1 cellular context compared by ENCODE assay signal in the genomic region with DNA sequence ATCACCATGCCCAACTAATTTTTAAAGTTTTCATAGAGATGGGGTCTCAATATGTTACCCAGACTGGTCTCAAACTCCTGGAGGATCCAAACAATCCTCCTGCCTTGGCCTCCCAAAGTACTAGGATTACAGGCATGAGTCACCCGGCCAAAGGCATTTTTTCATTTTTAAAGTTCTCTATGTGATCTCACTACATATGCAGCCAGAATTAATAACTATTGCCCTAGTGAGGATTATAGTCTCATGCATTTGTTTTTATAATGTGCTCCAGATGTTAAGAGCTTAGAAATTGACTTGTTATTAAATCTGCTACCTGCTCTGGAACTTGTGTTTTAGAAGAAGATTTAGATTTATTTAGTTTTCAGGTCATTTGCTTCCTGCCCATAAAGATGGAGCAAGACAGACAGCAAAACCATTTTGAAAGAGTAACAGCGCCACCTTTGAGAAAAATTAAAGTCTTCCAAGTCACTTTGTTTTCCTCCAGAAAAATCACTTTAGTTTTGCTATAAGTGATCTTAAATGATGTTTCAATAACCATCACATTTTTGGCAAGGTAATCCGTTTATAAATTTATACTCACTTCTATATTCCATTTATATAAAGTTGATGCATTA.
TF ChIP-seq lines count a peak whose summit lies in the region.

No MANE protein-coding gene starts in this region.

TF ChIP-seq in SK-N-SH, 30 proteins besides CTCF, POLR2A, EP300 and RAD21 (continued from another document):
- TF ChIP-seq, protein P1, sequence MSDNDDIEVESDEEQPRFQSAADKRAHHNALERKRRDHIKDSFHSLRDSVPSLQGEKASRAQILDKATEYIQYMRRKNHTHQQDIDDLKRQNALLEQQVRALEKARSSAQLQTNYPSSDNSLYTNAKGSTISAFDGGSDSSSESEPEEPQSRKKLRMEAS (IDR thresholded peaks at IDR 0.05; ENCODE audit: low read depth), result no peak
- TF ChIP-seq, protein P2, sequence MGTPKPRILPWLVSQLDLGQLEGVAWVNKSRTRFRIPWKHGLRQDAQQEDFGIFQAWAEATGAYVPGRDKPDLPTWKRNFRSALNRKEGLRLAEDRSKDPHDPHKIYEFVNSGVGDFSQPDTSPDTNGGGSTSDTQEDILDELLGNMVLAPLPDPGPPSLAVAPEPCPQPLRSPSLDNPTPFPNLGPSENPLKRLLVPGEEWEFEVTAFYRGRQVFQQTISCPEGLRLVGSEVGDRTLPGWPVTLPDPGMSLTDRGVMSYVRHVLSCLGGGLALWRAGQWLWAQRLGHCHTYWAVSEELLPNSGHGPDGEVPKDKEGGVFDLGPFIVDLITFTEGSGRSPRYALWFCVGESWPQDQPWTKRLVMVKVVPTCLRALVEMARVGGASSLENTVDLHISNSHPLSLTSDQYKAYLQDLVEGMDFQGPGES (IDR thresholded peaks at IDR 0.05; ENCODE audit: low read depth, low read length), result no peak
- TF ChIP-seq JUND (IDR thresholded peaks at IDR 0.05) (peak; percentile 44; the same call in 1 of the 2 replicates), SIN3A (IDR thresholded peaks at IDR 0.05; ENCODE audit: borderline replicate concordance, low read depth, low read length) (no peak), NFIC (IDR thresholded peaks at IDR 0.05; ENCODE audit: borderline replicate concordance) (no peak), SMC3 (IDR thresholded peaks at IDR 0.05; ENCODE audit: low read depth, low read length) (peak; percentile 24; the same call in 1 of the 2 replicates), ELF1 (IDR thresholded peaks at IDR 0.05) (no peak), TAF1 (IDR thresholded peaks at IDR 0.05; ENCODE audit: borderline replicate concordance, low read depth, low read length) (0 out of 2 replicates have a peak, but pooled peaks have one; percentile 7), CHD2 (IDR thresholded peaks at IDR 0.05; ENCODE audit: low read length, partially characterized antibody) (no peak), FOXJ3 (CRISPR knock-in tag; IDR thresholded peaks at IDR 0.05) (no peak), YY1 (IDR thresholded peaks at IDR 0.05; ENCODE audit: low read depth) (no peak), TCF12 (IDR thresholded peaks at IDR 0.05) (peak; percentile 64), MXI1 (IDR thresholded peaks at IDR 0.05; ENCODE audit: low read depth, low read length) (no peak), GATA2 (CRISPR knock-in tag; IDR thresholded peaks at IDR 0.05) (no peak)
- TF ChIP-seq, protein P3, sequence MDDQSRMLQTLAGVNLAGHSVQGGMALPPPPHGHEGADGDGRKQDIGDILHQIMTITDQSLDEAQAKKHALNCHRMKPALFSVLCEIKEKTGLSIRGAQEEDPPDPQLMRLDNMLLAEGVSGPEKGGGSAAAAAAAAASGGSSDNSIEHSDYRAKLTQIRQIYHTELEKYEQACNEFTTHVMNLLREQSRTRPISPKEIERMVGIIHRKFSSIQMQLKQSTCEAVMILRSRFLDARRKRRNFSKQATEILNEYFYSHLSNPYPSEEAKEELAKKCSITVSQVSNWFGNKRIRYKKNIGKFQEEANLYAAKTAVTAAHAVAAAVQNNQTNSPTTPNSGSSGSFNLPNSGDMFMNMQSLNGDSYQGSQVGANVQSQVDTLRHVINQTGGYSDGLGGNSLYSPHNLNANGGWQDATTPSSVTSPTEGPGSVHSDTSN (IDR thresholded peaks at IDR 0.05), result no peak
- TF ChIP-seq, protein P4, sequence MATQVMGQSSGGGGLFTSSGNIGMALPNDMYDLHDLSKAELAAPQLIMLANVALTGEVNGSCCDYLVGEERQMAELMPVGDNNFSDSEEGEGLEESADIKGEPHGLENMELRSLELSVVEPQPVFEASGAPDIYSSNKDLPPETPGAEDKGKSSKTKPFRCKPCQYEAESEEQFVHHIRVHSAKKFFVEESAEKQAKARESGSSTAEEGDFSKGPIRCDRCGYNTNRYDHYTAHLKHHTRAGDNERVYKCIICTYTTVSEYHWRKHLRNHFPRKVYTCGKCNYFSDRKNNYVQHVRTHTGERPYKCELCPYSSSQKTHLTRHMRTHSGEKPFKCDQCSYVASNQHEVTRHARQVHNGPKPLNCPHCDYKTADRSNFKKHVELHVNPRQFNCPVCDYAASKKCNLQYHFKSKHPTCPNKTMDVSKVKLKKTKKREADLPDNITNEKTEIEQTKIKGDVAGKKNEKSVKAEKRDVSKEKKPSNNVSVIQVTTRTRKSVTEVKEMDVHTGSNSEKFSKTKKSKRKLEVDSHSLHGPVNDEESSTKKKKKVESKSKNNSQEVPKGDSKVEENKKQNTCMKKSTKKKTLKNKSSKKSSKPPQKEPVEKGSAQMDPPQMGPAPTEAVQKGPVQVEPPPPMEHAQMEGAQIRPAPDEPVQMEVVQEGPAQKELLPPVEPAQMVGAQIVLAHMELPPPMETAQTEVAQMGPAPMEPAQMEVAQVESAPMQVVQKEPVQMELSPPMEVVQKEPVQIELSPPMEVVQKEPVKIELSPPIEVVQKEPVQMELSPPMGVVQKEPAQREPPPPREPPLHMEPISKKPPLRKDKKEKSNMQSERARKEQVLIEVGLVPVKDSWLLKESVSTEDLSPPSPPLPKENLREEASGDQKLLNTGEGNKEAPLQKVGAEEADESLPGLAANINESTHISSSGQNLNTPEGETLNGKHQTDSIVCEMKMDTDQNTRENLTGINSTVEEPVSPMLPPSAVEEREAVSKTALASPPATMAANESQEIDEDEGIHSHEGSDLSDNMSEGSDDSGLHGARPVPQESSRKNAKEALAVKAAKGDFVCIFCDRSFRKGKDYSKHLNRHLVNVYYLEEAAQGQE (IDR thresholded peaks at IDR 0.05; ENCODE audit: low read depth, low read length), result no peak
- TF ChIP-seq, protein P5, sequence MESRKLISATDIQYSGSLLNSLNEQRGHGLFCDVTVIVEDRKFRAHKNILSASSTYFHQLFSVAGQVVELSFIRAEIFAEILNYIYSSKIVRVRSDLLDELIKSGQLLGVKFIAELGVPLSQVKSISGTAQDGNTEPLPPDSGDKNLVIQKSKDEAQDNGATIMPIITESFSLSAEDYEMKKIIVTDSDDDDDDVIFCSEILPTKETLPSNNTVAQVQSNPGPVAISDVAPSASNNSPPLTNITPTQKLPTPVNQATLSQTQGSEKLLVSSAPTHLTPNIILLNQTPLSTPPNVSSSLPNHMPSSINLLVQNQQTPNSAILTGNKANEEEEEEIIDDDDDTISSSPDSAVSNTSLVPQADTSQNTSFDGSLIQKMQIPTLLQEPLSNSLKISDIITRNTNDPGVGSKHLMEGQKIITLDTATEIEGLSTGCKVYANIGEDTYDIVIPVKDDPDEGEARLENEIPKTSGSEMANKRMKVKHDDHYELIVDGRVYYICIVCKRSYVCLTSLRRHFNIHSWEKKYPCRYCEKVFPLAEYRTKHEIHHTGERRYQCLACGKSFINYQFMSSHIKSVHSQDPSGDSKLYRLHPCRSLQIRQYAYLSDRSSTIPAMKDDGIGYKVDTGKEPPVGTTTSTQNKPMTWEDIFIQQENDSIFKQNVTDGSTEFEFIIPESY (IDR thresholded peaks at IDR 0.05; ENCODE audit: borderline replicate concordance, low read depth), result no peak
TF ChIP-seq in SK-N-SH: peak in this region for 5.
